ENCODE assay signal across 9 cellular contexts in genomic region chr5:170268153-170268689, GRCh38. TPM values are rescaled to one million over a fixed set of nuclear protein-coding genes. Genes with fewer than 3 reads are reported as not detected.
DNase-seq lines count a peak whose midpoint lies in the region; ATAC-seq and TF ChIP-seq lines count a peak whose summit lies in the region.
"Had no signal": no experiment of that assay in that cellular context is flagged by ENCODE, and none has a peak within 500 bp of the region (broad histone marks: within the 10 kb centered on the region; RNA-seq: fewer than 3 reads in every experiment).

No MANE protein-coding gene starts in this region.

- H3K9me3 ChIP-seq in gastroesophageal sphincter, result no peaks in the 10 kb centered on the region
- no peaks in the 10 kb centered on the region for H3K9me3 ChIP-seq in thymus (ENCODE audit: control insufficient read depth)

- peaks cover 4 to 44% (median 14%) of the 10 kb centered on the region in 3 donors for H3K4me1 ChIP-seq in gastroesophageal sphincter
- peaks cover 36% of the 10 kb centered on the region for H3K4me1 ChIP-seq in thymus (ENCODE audit: control insufficient read depth, insufficient read depth, low read length)

- no peak overlapping the region; the same call in 1 of the 2 replicates for H3K27ac ChIP-seq in VCaP
- peak overlapping the region in 3 of 4 donors; percentile 52 to 72 (median 57) for H3K27ac ChIP-seq in gastroesophageal sphincter
- H3K27ac ChIP-seq in thymus (ENCODE audit: low read depth), result peak overlapping the region; percentile 68

- TF ChIP-seq CTCF in VCaP (conservative IDR thresholded peaks at IDR 0.05) (peak; percentile 4), gastroesophageal sphincter (IDR thresholded peaks at IDR 0.05) (no peak)

- peak overlapping the region; percentile 60 for H3K4me3 Mint-ChIP-seq in activated T-cell treated with anti-CD3 and anti-CD28 coated beads, Interleukin-2, amount 50 U/mL, for 24 hours
- H3K4me3 Mint-ChIP-seq: endodermal cell had no signal

- H3K27me3 ChIP-seq in gastroesophageal sphincter (no peaks in the 10 kb centered on the region), thymus (ENCODE audit: control insufficient read depth, insufficient read depth) (no peaks in the 10 kb centered on the region)

- no peak for TF ChIP-seq EP300 in gastroesophageal sphincter (IDR thresholded peaks at IDR 0.05)

- peak overlapping the region; percentile 95 for H3K27ac Mint-ChIP-seq in activated T-cell treated with anti-CD3 and anti-CD28 coated beads, Interleukin-2, amount 50 U/mL, for 24 hours
- H3K27ac Mint-ChIP-seq: endodermal cell had no signal

- H3K4me1 Mint-ChIP-seq in activated T-cell treated with anti-CD3 and anti-CD28 coated beads, Interleukin-2, amount 50 U/mL, for 24 hours (ENCODE audit: low read depth), result peaks cover 95% of the 10 kb centered on the region

- H3K36me3 ChIP-seq in gastroesophageal sphincter (no peaks in the 10 kb centered on the region), thymus (ENCODE audit: control insufficient read depth, insufficient read depth) (peaks cover 69% of the 10 kb centered on the region)

- WGBS in gastroesophageal sphincter (ENCODE audit: low coverage in 1 of 2), 2 donors, result 20 to 41% methylated on average over 8 to 9 of the region's 15 CpGs
- WGBS in thymus, result 77% methylated on average over 15 of the region's 15 CpGs

- H3K27me3 Mint-ChIP-seq in activated T-cell treated with anti-CD3 and anti-CD28 coated beads, Interleukin-2, amount 50 U/mL, for 24 hours, result no peaks in the 10 kb centered on the region

- H3K36me3 Mint-ChIP-seq in activated T-cell treated with anti-CD3 and anti-CD28 coated beads, Interleukin-2, amount 50 U/mL, for 24 hours (ENCODE audit: low read depth), result peaks cover 100% of the 10 kb centered on the region

- no peaks in the 10 kb centered on the region for H3K9me3 Mint-ChIP-seq in activated T-cell treated with anti-CD3 and anti-CD28 coated beads, Interleukin-2, amount 50 U/mL, for 24 hours
- H3K9me3 Mint-ChIP-seq: endodermal cell had no signal

- no peak for ATAC-seq in gastroesophageal sphincter

- H3K4me3 ChIP-seq in gastroesophageal sphincter (peak overlapping the region; percentile 16 to 18), thymus (ENCODE audit: low read length) (no peak overlapping the region)

- no peak for DNase-seq in activated T-cell treated with anti-CD3 and anti-CD28 coated beads, Interleukin-2, amount 50 U/mL, for 24 hours
- DNase-seq in activated T-cell treated with anti-CD3 and anti-CD28 coated beads, Interleukin-2, amount 50 U/mL, for 1 hour, result no peak
- no peak for DNase-seq in RPMI8226
- no peak for DNase-seq in DMS 273 (lab: John Stamatoyannopoulos, UW; ENCODE audit: unreplicated experiment)
- no peak for DNase-seq in NCI-H345 (lab: John Stamatoyannopoulos, UW)

- TF ChIP-seq POLR2A in gastroesophageal sphincter (IDR thresholded peaks at IDR 0.05), result no peak

RNA-seq across cellular contexts. Expression of gene LCP2, which starts 29.4 kb away (rescaled TPM):
- 10 to 100 TPM in 1 of 4 donors, 1 to 10 TPM in 3; 5.5 to 17.0 (median 8.3) TPM for total RNA-seq in gastroesophageal sphincter
- polyA plus RNA-seq in thymus, result 131 TPM

RNA-seq across cellular contexts. Expression of gene C5orf58, which starts 35.4 kb away (rescaled TPM):
- total RNA-seq in gastroesophageal sphincter, result not detected
- polyA plus RNA-seq in thymus, result 0.48 TPM
